In the genomic region with DNA sequence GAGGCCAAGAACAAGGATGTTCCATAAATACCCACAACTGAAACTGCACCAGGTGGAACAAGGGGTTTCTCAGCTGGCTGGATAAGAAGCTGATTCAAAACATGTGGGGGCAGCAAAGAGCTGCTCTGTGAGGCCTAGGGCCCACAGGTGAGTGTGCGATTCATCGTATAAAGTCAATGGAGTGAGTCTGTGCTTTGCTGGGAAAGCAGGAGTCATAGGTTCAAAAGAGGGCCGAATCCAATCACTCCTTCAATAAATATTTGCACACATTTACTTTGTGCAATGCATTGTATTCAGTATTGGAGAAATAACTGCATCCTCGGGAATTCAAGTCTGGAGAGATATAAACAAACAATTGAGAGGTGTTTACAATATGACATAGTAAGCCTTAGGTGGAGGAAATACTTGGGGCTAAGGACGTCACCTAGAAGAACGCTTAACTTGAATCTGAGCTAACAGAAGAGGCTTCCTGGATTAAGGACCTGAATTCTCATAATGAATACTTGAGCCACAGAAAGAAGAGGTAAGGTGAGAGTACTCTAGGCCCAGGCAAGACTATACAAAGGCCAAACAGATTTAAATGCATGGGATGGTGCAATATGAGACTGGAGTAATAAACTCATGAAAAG, we compare ENCODE assay signal across 8 cellular contexts.
DNase-seq lines count a peak whose midpoint lies in the region; ATAC-seq and TF ChIP-seq lines count a peak whose summit lies in the region.

No MANE protein-coding gene starts in this region.

- no peak overlapping the region for H3K27ac Mint-ChIP-seq in activated CD8-positive, alpha-beta memory T cell treated with anti-CD3 and anti-CD28 coated beads, Interleukin-2, amount 10 ng/mL, durations not matched to agents 7 days and 5 days
- no peak overlapping the region for H3K27ac Mint-ChIP-seq in activated T-cell treated with anti-CD3 and anti-CD28 coated beads, Interleukin-2, amount 50 U/mL, for 72 hours
- no peak overlapping the region for H3K27ac Mint-ChIP-seq in stimulated activated effector memory CD8-positive, alpha-beta T cell treated with anti-CD3 and anti-CD28 coated beads, Interleukin-12 subunit alpha, Interleukin-12 subunit beta, amount 100 ng/mL, for 72 hours

- DNase-seq in activated CD8-positive, alpha-beta memory T cell treated with anti-CD3 and anti-CD28 coated beads, Interleukin-2, amount 10 ng/mL, durations not matched to agents 7 days and 5 days: no peak
- DNase-seq in activated CD8-positive, alpha-beta memory T cell treated with anti-CD3 and anti-CD28 coated beads, Interleukin-2, amount 50 U/mL, for 48 hours: no peak
- DNase-seq in foreskin fibroblast (peak in 1 of 2 donors; percentile 49), tibial artery (no peak), foreskin melanocyte (no peak)
- DNase-seq in activated T-cell treated with anti-CD3 and anti-CD28 coated beads, Interleukin-2, amount 50 U/mL, for 72 hours: no peak
- no peak for DNase-seq in stimulated activated effector memory CD8-positive, alpha-beta T cell treated with anti-CD3 and anti-CD28 coated beads, Interleukin-12 subunit alpha, Interleukin-12 subunit beta, amount 100 ng/mL, for 72 hours (ENCODE audit: low spot score in 2 of 2)

- H3K27me3 Mint-ChIP-seq in activated CD8-positive, alpha-beta memory T cell treated with anti-CD3 and anti-CD28 coated beads, Interleukin-2, amount 10 ng/mL, durations not matched to agents 7 days and 5 days: peaks cover 12% of the 10 kb centered on the region
- H3K27me3 Mint-ChIP-seq in activated T-cell treated with anti-CD3 and anti-CD28 coated beads, Interleukin-2, amount 50 U/mL, for 72 hours (ENCODE audit: low read depth): no peaks in the 10 kb centered on the region

- H3K4me1 ChIP-seq in OCI-LY1 (ENCODE audit: insufficient read depth, low read length, severe bottlenecking): no peaks in the 10 kb centered on the region
- peaks cover 0 to 47% (median 12%) of the 10 kb centered on the region in 4 donors for H3K4me1 ChIP-seq in tibial artery

- H3K4me2 ChIP-seq in OCI-LY1 (ENCODE audit: low read length): no peak overlapping the region

- peaks cover 1% of the 10 kb centered on the region for H3K4me1 Mint-ChIP-seq in activated CD8-positive, alpha-beta memory T cell treated with anti-CD3 and anti-CD28 coated beads, Interleukin-2, amount 10 ng/mL, durations not matched to agents 7 days and 5 days
- no peaks in the 10 kb centered on the region for H3K4me1 Mint-ChIP-seq in activated T-cell treated with anti-CD3 and anti-CD28 coated beads, Interleukin-2, amount 50 U/mL, for 72 hours (ENCODE audit: low read depth)
- H3K4me1 Mint-ChIP-seq in stimulated activated effector memory CD8-positive, alpha-beta T cell treated with anti-CD3 and anti-CD28 coated beads, Interleukin-12 subunit alpha, Interleukin-12 subunit beta, amount 100 ng/mL, for 72 hours: no peaks in the 10 kb centered on the region

- H3K9me3 Mint-ChIP-seq in activated CD8-positive, alpha-beta memory T cell treated with anti-CD3 and anti-CD28 coated beads, Interleukin-2, amount 10 ng/mL, durations not matched to agents 7 days and 5 days (ENCODE audit: low read depth): no peaks in the 10 kb centered on the region
- H3K9me3 Mint-ChIP-seq in activated T-cell treated with anti-CD3 and anti-CD28 coated beads, Interleukin-2, amount 50 U/mL, for 72 hours: peaks cover 1 to 2% of the 10 kb centered on the region in 2 donors
- H3K9me3 Mint-ChIP-seq in stimulated activated effector memory CD8-positive, alpha-beta T cell treated with anti-CD3 and anti-CD28 coated beads, Interleukin-12 subunit alpha, Interleukin-12 subunit beta, amount 100 ng/mL, for 72 hours: no peaks in the 10 kb centered on the region

- H3K9ac ChIP-seq in OCI-LY1 (ENCODE audit: low read length): no peak overlapping the region

- no peaks in the 10 kb centered on the region for H3K9me3 ChIP-seq in OCI-LY1 (ENCODE audit: low read length)
- no peaks in the 10 kb centered on the region for H3K9me3 ChIP-seq in tibial artery

- H3F3A ChIP-seq in OCI-LY1 (ENCODE audit: insufficient read depth, low read length): no peaks in the 10 kb centered on the region

- no peaks in the 10 kb centered on the region for H3K27me3 ChIP-seq in OCI-LY1 (ENCODE audit: insufficient read depth, low read length)
- no peaks in the 10 kb centered on the region for H3K27me3 ChIP-seq in tibial artery

- H2AFZ ChIP-seq in OCI-LY1 (ENCODE audit: low read length): no peak overlapping the region

- intact Hi-C loops in tibial artery (cut with DNase I; ENCODE audit: low total_unique reads): no loop called here

- H3K27ac ChIP-seq in OCI-LY1 (ENCODE audit: low read depth, low read length, poor library complexity, severe bottlenecking) (no peak overlapping the region), tibial artery (peak overlapping the region; percentile 45 to 60)

- ATAC-seq in activated CD8-positive, alpha-beta memory T cell treated with anti-CD3 and anti-CD28 coated beads, Interleukin-2, amount 10 ng/mL, durations not matched to agents 7 days and 5 days: peak; percentile 57
- no peak for ATAC-seq in activated T-cell treated with anti-CD3 and anti-CD28 coated beads, Interleukin-2, amount 50 U/mL, for 72 hours (replicated peaks in 1 of 2)
- ATAC-seq in stimulated activated effector memory CD8-positive, alpha-beta T cell treated with anti-CD3 and anti-CD28 coated beads, Interleukin-12 subunit alpha, Interleukin-12 subunit beta, amount 100 ng/mL, for 72 hours: no peak

- CTCF ChIA-PET in activated CD8-positive, alpha-beta memory T cell treated with anti-CD3 and anti-CD28 coated beads, Interleukin-2, amount 10 ng/mL, durations not matched to agents 7 days and 5 days (lab: Charles Lee): no interaction called here

- H3K9me2 ChIP-seq in OCI-LY1 (ENCODE audit: low read depth, low read length): no peaks in the 10 kb centered on the region

- H4K20me1 ChIP-seq in OCI-LY1 (ENCODE audit: insufficient read depth, low read length): no peaks in the 10 kb centered on the region

- H3K36me3 Mint-ChIP-seq in activated CD8-positive, alpha-beta memory T cell treated with anti-CD3 and anti-CD28 coated beads, Interleukin-2, amount 10 ng/mL, durations not matched to agents 7 days and 5 days: no peaks in the 10 kb centered on the region
- no peaks in the 10 kb centered on the region for H3K36me3 Mint-ChIP-seq in activated T-cell treated with anti-CD3 and anti-CD28 coated beads, Interleukin-2, amount 50 U/mL, for 72 hours (ENCODE audit: insufficient read depth in 2 of 2)
- H3K36me3 Mint-ChIP-seq in stimulated activated effector memory CD8-positive, alpha-beta T cell treated with anti-CD3 and anti-CD28 coated beads, Interleukin-12 subunit alpha, Interleukin-12 subunit beta, amount 100 ng/mL, for 72 hours: no peaks in the 10 kb centered on the region

- H3K4me3 ChIP-seq in OCI-LY1 (ENCODE audit: low read depth, low read length, poor library complexity, severe bottlenecking): no peak overlapping the region
- no peak overlapping the region for H3K4me3 ChIP-seq in foreskin fibroblast (ENCODE audit: low read depth in 1 of 2, low read length in 2 of 2)
- H3K4me3 ChIP-seq in tibial artery: no peak overlapping the region

- H3K36me3 ChIP-seq in OCI-LY1 (ENCODE audit: insufficient read depth, low read length) (no peaks in the 10 kb centered on the region), tibial artery (no peaks in the 10 kb centered on the region)

- TF ChIP-seq CTCF in OCI-LY1 (IDR thresholded peaks at IDR 0.05; ENCODE audit: low read length) (peak; percentile 48), foreskin fibroblast (IDR thresholded peaks at IDR 0.05; ENCODE audit: low read depth, low read length) (peak; percentile 17), tibial artery (IDR thresholded peaks at IDR 0.05) (peak in 1 of 2 experiments; percentile 34)

- H3K79me2 ChIP-seq in OCI-LY1 (ENCODE audit: insufficient read depth, low read length): no peaks in the 10 kb centered on the region

- H3K4me3 Mint-ChIP-seq in activated CD8-positive, alpha-beta memory T cell treated with anti-CD3 and anti-CD28 coated beads, Interleukin-2, amount 10 ng/mL, durations not matched to agents 7 days and 5 days: no peak overlapping the region
- H3K4me3 Mint-ChIP-seq in activated T-cell treated with anti-CD3 and anti-CD28 coated beads, Interleukin-2, amount 50 U/mL, for 72 hours: no peak overlapping the region
- H3K4me3 Mint-ChIP-seq in stimulated activated effector memory CD8-positive, alpha-beta T cell treated with anti-CD3 and anti-CD28 coated beads, Interleukin-12 subunit alpha, Interleukin-12 subunit beta, amount 100 ng/mL, for 72 hours: no peak overlapping the region
